ENCODE assay signal across 8 cellular contexts in genomic region chr6:158040051-158040803, GRCh38. TPM values are rescaled to one million over a fixed set of nuclear protein-coding genes. Genes with fewer than 3 reads are reported as not detected.
DNase-seq lines count a peak whose midpoint lies in the region; ATAC-seq and TF ChIP-seq lines count a peak whose summit lies in the region.

No MANE protein-coding gene starts in this region.

- TF ChIP-seq EP300 in Ishikawa (IDR thresholded peaks at IDR 0.05; ENCODE audit: borderline replicate concordance): no peak

- no peak for TF ChIP-seq RAD21 in Ishikawa (IDR thresholded peaks at IDR 0.05; ENCODE audit: low read depth)

- no peak overlapping the region for H3K4me3 ChIP-seq in skeletal muscle cell (ENCODE audit: low read depth, low read length)

- no peak for DNase-seq in activated CD4-positive, CD25-positive, alpha-beta regulatory T cell treated with anti-CD3 and anti-CD28 coated beads, Interleukin-2, amount 50 U/mL, for 72 hours
- peak; percentile 15 for DNase-seq in activated T-cell treated with anti-CD3 and anti-CD28 coated beads, Interleukin-2, amount 50 U/mL, for 1 hour
- DNase-seq in glomerular endothelial cell (ENCODE audit: extremely low read depth, low read depth, low spot score) (peak; percentile 98), skeletal muscle cell (ENCODE audit: low read depth) (peak; percentile 89), NCI-H1048 (lab: John Stamatoyannopoulos, UW) (no peak), DMS79 (lab: John Stamatoyannopoulos, UW) (no peak)

- ATAC-seq in activated CD4-positive, CD25-positive, alpha-beta regulatory T cell treated with anti-CD3 and anti-CD28 coated beads, Interleukin-2, amount 50 U/mL, for 24 hours: peak; percentile 92 to 94

TF ChIP-seq in Ishikawa, 13 proteins besides CTCF, POLR2A, EP300 and RAD21:
- TF ChIP-seq ZBTB7A (IDR thresholded peaks at IDR 0.05; ENCODE audit: low read depth) (no peak), TEAD4 (IDR thresholded peaks at IDR 0.05) (peak; percentile 69; the same call in 1 of the 2 replicates)
TF ChIP-seq in Ishikawa: peak in this region for 1.

RNA-seq across cellular contexts. Expression of gene SYNJ2, which starts 58.6 kb away (rescaled TPM):
- 90.2 and 104 TPM in 2 replicates for total RNA-seq in glomerular endothelial cell

Comparison
In these comparisons a context has a peak if more than half of its experiments do, and no peak if none do; other contexts are left out.
1. DNase-seq: peak in activated T-cell treated with anti-CD3 and anti-CD28 coated beads, Interleukin-2, amount 50 U/mL, for 1 hour (single experiment), glomerular endothelial cell (single experiment) and skeletal muscle cell (single experiment); none in activated CD4-positive, CD25-positive, alpha-beta regulatory T cell treated with anti-CD3 and anti-CD28 coated beads, Interleukin-2, amount 50 U/mL, for 72 hours (single experiment), NCI-H1048 (single experiment) and DMS79 (single experiment).